17 cellular contexts compared by ENCODE assay signal in the genomic region with DNA sequence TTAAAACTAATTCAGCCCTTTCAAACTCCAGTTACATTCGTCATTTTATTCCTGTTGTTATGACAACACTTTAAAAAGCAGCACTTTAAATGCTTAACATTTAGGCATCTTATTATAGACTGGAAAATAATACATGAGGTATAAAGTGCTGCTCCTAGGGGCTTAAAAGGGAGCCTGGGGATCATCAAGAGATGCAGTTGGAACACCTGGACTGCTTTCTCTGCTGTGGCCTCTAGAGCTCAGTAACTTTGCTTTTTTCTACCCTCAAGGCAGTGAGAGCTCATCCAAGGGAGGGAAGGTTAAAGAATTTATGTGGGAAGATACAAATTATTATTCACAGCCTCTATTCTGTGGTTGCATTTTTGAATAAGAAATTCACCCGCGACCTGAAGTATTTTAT. TPM values are rescaled to one million over a fixed set of nuclear protein-coding genes. Genes with fewer than 3 reads are reported as not detected.
A peak's percentile ranks its signal among the peaks of the same experiment; 100 is the strongest.
DNase-seq lines count a peak whose midpoint lies in the region; ATAC-seq, FAIRE-seq and TF ChIP-seq lines count a peak whose summit lies in the region.
"Had no signal": no experiment of that assay in that cellular context is flagged by ENCODE, and none has a peak within 500 bp of the region (broad histone marks: within the 10 kb centered on the region; RNA-seq: fewer than 3 reads in every experiment).

No MANE protein-coding gene starts in this region.

- FAIRE-seq in GM19239 (lab: Jason Lieb, UNC), result peak; percentile 35
- FAIRE-seq: TTC549 had no signal

- H3K9me3 Mint-ChIP-seq in WTC11 (no peaks in the 10 kb centered on the region), naive B cell (no peaks in the 10 kb centered on the region)

- H3K27me3 Mint-ChIP-seq in WTC11 (ENCODE audit: low read depth) (no peaks in the 10 kb centered on the region), naive B cell (no peaks in the 10 kb centered on the region)

- CTCF ChIA-PET in WTC11 (lab: Charles Lee), result interaction anchor here (1.2 to 2.6 kb wide), 10 partner anchors 10 to 128 kb away, joined by 3 to 12 read pairs (median 6); no protein-coding TSS in a partner anchor

- ATAC-seq in WTC11, result peak; percentile 68
- no peak for ATAC-seq in naive B cell (ENCODE audit: low read depth in 2 of 2)
- no peak for ATAC-seq in HG03378 (IDR thresholded peaks at IDR 0.05; ENCODE audit: unreplicated experiment)
- ATAC-seq: left cardiac atrium had no signal

- H3K4me1 Mint-ChIP-seq in WTC11 (peaks cover 26% of the 10 kb centered on the region), naive B cell (peaks cover 62 to 87% (median 72%) of the 10 kb centered on the region in 3 donors)

- H3K4me3 Mint-ChIP-seq in WTC11 (no peak overlapping the region), naive B cell (peak overlapping the region in 3 of 8 donors; percentile 26 to 43 (median 40))

- H3K36me3 Mint-ChIP-seq in WTC11 (no peaks in the 10 kb centered on the region), naive B cell (peaks cover 7 to 27% of the 10 kb centered on the region in 2 donors)

- H3K27ac Mint-ChIP-seq in WTC11 (no peak overlapping the region), naive B cell (peak overlapping the region in 5 of 6 donors; percentile 65 to 88 (median 75))

- TF ChIP-seq CTCF in WTC11 (IDR thresholded peaks at IDR 0.05), result no peak

- POLR2A ChIA-PET in WTC11 (lab: Charles Lee), result interaction anchor here (1.6 kb wide), 1 partner anchor 12 kb away, joined by 4 read pairs; no protein-coding TSS in a partner anchor

- DNase-seq in NCI-H2171 treated with DMSO at 0.1 percent for 48 hours (lab: John Stamatoyannopoulos, UW) (peak; percentile 15), NCI-H2171 (lab: John Stamatoyannopoulos, UW) (no peak), GM19239 (ENCODE audit: insufficient read length, low spot score) (no peak), WTC11 (ENCODE audit: low spot score) (no peak), naive B cell (no peak), NCI-H345 (lab: John Stamatoyannopoulos, UW) (no peak), amniotic stem cell (lab: John Stamatoyannopoulos, UW) (no peak)
- DNase-seq: effector CD8-positive, alpha-beta T cell; KBM-7; left cardiac atrium; NCI-H1105; NCI-H446 treated with DMSO at 0.1 percent for 48 hours; stimulated activated naive CD4-positive, alpha-beta T cell had no signal

TF ChIP-seq in WTC11, 78 proteins besides CTCF, POLR2A, EP300 and RAD21:
- no peak for TF ChIP-seq JAZF1 (CRISPR knock-in tag; IDR thresholded peaks at IDR 0.05)

RNA-seq across cellular contexts. Expression of gene RIPOR2, which starts 46.8 kb away (rescaled TPM):
- 11.3 to 13.5 TPM (median 11.9 TPM) in 3 replicates for total RNA-seq in WTC11 (2021)
- polyA plus RNA-seq in naive B cell (ENCODE audit: low read depth in 6 of 6), result 100 to 1,000 TPM; 464 to 666 (median 484) TPM
- total RNA-seq: A172, G401 had no signal
